1 cellular context compared by ENCODE assay signal in the genomic region with DNA sequence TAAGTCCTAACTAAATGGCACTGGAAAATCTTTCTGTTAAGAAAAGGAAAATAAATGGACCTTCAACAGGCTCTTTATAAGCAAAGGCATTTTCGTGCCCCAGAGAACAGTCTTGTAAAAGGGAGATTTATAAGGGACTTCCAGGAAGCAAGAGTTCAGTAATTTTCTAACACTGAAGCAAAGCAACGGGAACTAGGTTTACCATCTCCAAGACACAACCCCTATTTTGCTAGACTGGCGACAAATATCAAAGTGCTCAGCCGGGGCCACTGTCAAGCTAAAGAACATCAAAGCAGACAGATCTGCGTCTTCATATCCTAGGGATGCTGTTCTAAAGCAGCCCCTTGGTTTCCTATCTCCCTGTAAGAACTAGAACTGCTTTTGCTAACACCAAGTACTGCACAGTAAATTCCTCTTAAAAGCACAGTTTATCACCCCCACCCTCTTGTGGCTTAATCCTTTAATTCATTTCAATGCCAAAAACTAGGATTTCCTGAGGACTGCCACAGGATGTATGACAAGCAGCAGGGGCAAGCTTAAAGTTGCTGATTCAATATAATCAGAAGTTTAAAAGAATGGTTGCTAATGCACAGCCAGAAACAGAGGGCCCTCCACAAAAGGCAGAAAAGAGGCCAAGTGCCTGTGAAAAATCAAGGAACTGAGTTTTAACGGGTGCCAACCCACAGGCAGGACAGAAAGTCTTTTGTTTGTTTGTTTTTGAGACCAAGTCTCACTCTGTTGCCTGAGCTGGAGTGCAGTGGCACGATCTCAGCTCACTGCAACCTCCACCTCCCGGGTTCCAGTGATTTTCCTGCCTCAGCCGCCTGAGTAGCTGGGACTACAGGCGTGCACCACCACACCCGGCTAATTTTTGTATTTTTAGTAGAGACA.
TF ChIP-seq lines count a peak whose summit lies in the region.

No MANE protein-coding gene starts in this region.

TF ChIP-seq in GM23338, 12 proteins besides CTCF, POLR2A, EP300 and RAD21:
- TF ChIP-seq EZH2 (IDR thresholded peaks at IDR 0.05; ENCODE audit: low read depth, unreplicated experiment) (no peak), STAT1 (IDR thresholded peaks at IDR 0.05; ENCODE audit: unreplicated experiment) (no peak), ZNF331 (CRISPR knock-in tag; IDR thresholded peaks at IDR 0.05; ENCODE audit: low read depth) (no peak), NANOG (IDR thresholded peaks at IDR 0.05; ENCODE audit: borderline replicate concordance) (no peak), POLR2AphosphoS5 (IDR thresholded peaks at IDR 0.05; ENCODE audit: low read depth) (no peak), ZNF462 (CRISPR knock-in tag; IDR thresholded peaks at IDR 0.05) (no peak), JUNB (IDR thresholded peaks at IDR 0.05; ENCODE audit: unreplicated experiment) (no peak), EZH2phosphoT487 (IDR thresholded peaks at IDR 0.05; ENCODE audit: unreplicated experiment) (no peak), CREB1 (CRISPR knock-in tag; IDR thresholded peaks at IDR 0.05; ENCODE audit: low read depth) (no peak), ZNF114 (CRISPR knock-in tag; IDR thresholded peaks at IDR 0.05) (no peak), ETS1 (IDR thresholded peaks at IDR 0.05) (no peak)
- TF ChIP-seq, protein P1, sequence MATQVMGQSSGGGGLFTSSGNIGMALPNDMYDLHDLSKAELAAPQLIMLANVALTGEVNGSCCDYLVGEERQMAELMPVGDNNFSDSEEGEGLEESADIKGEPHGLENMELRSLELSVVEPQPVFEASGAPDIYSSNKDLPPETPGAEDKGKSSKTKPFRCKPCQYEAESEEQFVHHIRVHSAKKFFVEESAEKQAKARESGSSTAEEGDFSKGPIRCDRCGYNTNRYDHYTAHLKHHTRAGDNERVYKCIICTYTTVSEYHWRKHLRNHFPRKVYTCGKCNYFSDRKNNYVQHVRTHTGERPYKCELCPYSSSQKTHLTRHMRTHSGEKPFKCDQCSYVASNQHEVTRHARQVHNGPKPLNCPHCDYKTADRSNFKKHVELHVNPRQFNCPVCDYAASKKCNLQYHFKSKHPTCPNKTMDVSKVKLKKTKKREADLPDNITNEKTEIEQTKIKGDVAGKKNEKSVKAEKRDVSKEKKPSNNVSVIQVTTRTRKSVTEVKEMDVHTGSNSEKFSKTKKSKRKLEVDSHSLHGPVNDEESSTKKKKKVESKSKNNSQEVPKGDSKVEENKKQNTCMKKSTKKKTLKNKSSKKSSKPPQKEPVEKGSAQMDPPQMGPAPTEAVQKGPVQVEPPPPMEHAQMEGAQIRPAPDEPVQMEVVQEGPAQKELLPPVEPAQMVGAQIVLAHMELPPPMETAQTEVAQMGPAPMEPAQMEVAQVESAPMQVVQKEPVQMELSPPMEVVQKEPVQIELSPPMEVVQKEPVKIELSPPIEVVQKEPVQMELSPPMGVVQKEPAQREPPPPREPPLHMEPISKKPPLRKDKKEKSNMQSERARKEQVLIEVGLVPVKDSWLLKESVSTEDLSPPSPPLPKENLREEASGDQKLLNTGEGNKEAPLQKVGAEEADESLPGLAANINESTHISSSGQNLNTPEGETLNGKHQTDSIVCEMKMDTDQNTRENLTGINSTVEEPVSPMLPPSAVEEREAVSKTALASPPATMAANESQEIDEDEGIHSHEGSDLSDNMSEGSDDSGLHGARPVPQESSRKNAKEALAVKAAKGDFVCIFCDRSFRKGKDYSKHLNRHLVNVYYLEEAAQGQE (IDR thresholded peaks at IDR 0.05; ENCODE audit: unreplicated experiment): no peak
